Comparison of ENCODE assay signal across 19 cellular contexts in the genomic region with DNA sequence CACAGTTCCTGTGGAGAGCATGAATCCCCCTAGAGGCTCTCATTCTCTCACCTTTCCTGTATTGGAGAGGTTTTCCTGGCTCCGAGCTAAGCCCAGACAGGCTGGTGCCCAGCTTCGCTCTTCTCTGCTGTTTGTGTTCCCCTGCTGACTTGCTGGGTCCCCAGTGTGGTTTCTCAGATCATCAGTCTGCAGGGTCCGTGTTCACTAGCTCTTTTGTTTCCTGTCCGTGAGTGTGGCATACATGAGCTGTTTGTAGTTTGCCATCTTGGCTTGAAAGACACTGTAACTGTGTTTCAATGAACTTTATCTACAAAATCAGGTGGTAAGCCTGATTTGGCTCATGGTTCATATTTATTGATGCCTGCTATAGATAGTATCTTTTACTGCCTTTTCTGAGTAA. TPM values are rescaled to one million over a fixed set of nuclear protein-coding genes. Genes with fewer than 3 reads are reported as not detected.
"Had no signal": no experiment of that assay in that cellular context is flagged by ENCODE, and none has a peak within 500 bp of the region (broad histone marks: within the 10 kb centered on the region; RNA-seq: fewer than 3 reads in every experiment).

No MANE protein-coding gene starts in this region.

- ATAC-seq: activated CD4-positive, alpha-beta T cell treated with anti-CD3 and anti-CD28 coated beads for 36 hours; activated naive CD8-positive, alpha-beta T cell treated with anti-CD3 and anti-CD28 coated beads, Interleukin-2, amount 50 U/mL, for 24 hours; activated T-cell treated with anti-CD3 and anti-CD28 coated beads, Interleukin-2, amount 50 U/mL, for 4 hours; stimulated activated naive B cell treated with anti-CD40 and anti-IgM and Interleukin-4, amounts not matched to agents 10 μg/mL and 1 μg/mL and 100 μg/mL, for 72 hours had no signal

- H3K36me3 Mint-ChIP-seq: activated naive CD4-positive, alpha-beta T cell treated with anti-CD3 and anti-CD28 coated beads, Interleukin-2, amount 10 ng/mL, durations not matched to agents 7 days and 5 days had no signal

- H3K4me3 ChIP-seq: left lung, spleen, thoracic aorta, upper lobe of left lung had no signal

- H3K4me1 Mint-ChIP-seq: activated CD4-positive, alpha-beta memory T cell treated with anti-CD3 and anti-CD28 coated beads, Interleukin-2, amount 10 ng/mL, durations not matched to agents 7 days and 5 days; activated CD4-positive, alpha-beta T cell treated with anti-CD3 and anti-CD28 coated beads for 36 hours; activated naive CD4-positive, alpha-beta T cell treated with anti-CD3 and anti-CD28 coated beads, Interleukin-2, amount 10 ng/mL, durations not matched to agents 7 days and 5 days had no signal

- H3K27me3 Mint-ChIP-seq: activated CD4-positive, alpha-beta memory T cell treated with anti-CD3 and anti-CD28 coated beads, Interleukin-2, amount 10 ng/mL, durations not matched to agents 7 days and 5 days; activated CD4-positive, alpha-beta T cell treated with anti-CD3 and anti-CD28 coated beads for 36 hours; activated naive CD4-positive, alpha-beta T cell treated with anti-CD3 and anti-CD28 coated beads, Interleukin-2, amount 10 ng/mL, durations not matched to agents 7 days and 5 days; activated naive CD8-positive, alpha-beta T cell treated with anti-CD3 and anti-CD28 coated beads, Interleukin-2, amount 50 U/mL, for 24 hours; stimulated activated naive B cell treated with anti-CD40 and anti-IgM and Interleukin-4, amounts not matched to agents 10 μg/mL and 1 μg/mL and 100 μg/mL, for 72 hours had no signal

- DNase-seq: activated CD4-positive, alpha-beta memory T cell treated with anti-CD3 and anti-CD28 coated beads, Interleukin-2, amount 10 ng/mL, durations not matched to agents 7 days and 5 days; activated CD4-positive, alpha-beta T cell treated with anti-CD3 and anti-CD28 coated beads for 36 hours; activated effector memory CD4-positive, alpha-beta T cell treated with Interleukin-2 at 50 U/mL for 16 hours; activated naive CD4-positive, alpha-beta T cell treated with anti-CD3 and anti-CD28 coated beads, Interleukin-2, amount 10 ng/mL, durations not matched to agents 7 days and 5 days; activated naive CD8-positive, alpha-beta T cell treated with anti-CD3 and anti-CD28 coated beads, Interleukin-2, amount 50 U/mL, for 24 hours; activated T-cell treated with anti-CD3 and anti-CD28 coated beads, Interleukin-2, amount 50 U/mL, for 4 hours; brain microvascular endothelial cell; central memory CD4-positive, alpha-beta T cell; erythroblast; head of caudate nucleus; midbrain; occipital lobe; retina; spleen; stimulated activated naive B cell treated with anti-CD40 and anti-IgM and Interleukin-4, amounts not matched to agents 10 μg/mL and 1 μg/mL and 100 μg/mL, for 72 hours had no signal

- H3K27ac Mint-ChIP-seq: activated CD4-positive, alpha-beta memory T cell treated with anti-CD3 and anti-CD28 coated beads, Interleukin-2, amount 10 ng/mL, durations not matched to agents 7 days and 5 days; activated CD4-positive, alpha-beta T cell treated with anti-CD3 and anti-CD28 coated beads for 36 hours; activated naive CD4-positive, alpha-beta T cell treated with anti-CD3 and anti-CD28 coated beads, Interleukin-2, amount 10 ng/mL, durations not matched to agents 7 days and 5 days; activated naive CD8-positive, alpha-beta T cell treated with anti-CD3 and anti-CD28 coated beads, Interleukin-2, amount 50 U/mL, for 24 hours; stimulated activated naive B cell treated with anti-CD40 and anti-IgM and Interleukin-4, amounts not matched to agents 10 μg/mL and 1 μg/mL and 100 μg/mL, for 72 hours had no signal

- H3K4me3 Mint-ChIP-seq: activated CD4-positive, alpha-beta memory T cell treated with anti-CD3 and anti-CD28 coated beads, Interleukin-2, amount 10 ng/mL, durations not matched to agents 7 days and 5 days; activated CD4-positive, alpha-beta T cell treated with anti-CD3 and anti-CD28 coated beads for 36 hours; activated naive CD4-positive, alpha-beta T cell treated with anti-CD3 and anti-CD28 coated beads, Interleukin-2, amount 10 ng/mL, durations not matched to agents 7 days and 5 days; activated naive CD8-positive, alpha-beta T cell treated with anti-CD3 and anti-CD28 coated beads, Interleukin-2, amount 50 U/mL, for 24 hours; activated T-cell treated with anti-CD3 and anti-CD28 coated beads, Interleukin-2, amount 50 U/mL, for 4 hours; stimulated activated naive B cell treated with anti-CD40 and anti-IgM and Interleukin-4, amounts not matched to agents 10 μg/mL and 1 μg/mL and 100 μg/mL, for 72 hours had no signal

- H3K9me3 Mint-ChIP-seq: activated naive CD4-positive, alpha-beta T cell treated with anti-CD3 and anti-CD28 coated beads, Interleukin-2, amount 10 ng/mL, durations not matched to agents 7 days and 5 days; activated naive CD8-positive, alpha-beta T cell treated with anti-CD3 and anti-CD28 coated beads, Interleukin-2, amount 50 U/mL, for 24 hours; activated T-cell treated with anti-CD3 and anti-CD28 coated beads, Interleukin-2, amount 50 U/mL, for 4 hours had no signal

RNA-seq across cellular contexts. Expression of a gene that starts 23.8 kb away (rescaled TPM):
- total RNA-seq: T-helper 2 cell treated with Interferon-gamma antibody and Interleukin-4, amounts not matched to agents 100 ng/mL and 5 ng/mL, for 36 hours had no signal
